27 cellular contexts compared by ENCODE assay signal in genomic region chr10:90435296-90435695, GRCh38.
"Had no signal": no experiment of that assay in that cellular context is flagged by ENCODE, and none has a peak within 500 bp of the region (broad histone marks: within the 10 kb centered on the region; RNA-seq: fewer than 3 reads in every experiment).

No MANE protein-coding gene starts in this region.

- H3K4me2 ChIP-seq: hepatocyte, neural progenitor cell, smooth muscle cell had no signal

- H3K79me2 ChIP-seq: hepatocyte, parathyroid adenoma had no signal

- H3K9me3 Mint-ChIP-seq: neural progenitor cell had no signal

- H3K4me1 ChIP-seq: gastroesophageal sphincter, heart left ventricle, left lung, neural progenitor cell, right lobe of liver, stomach, thyroid gland, vagina had no signal

- H3K36me3 ChIP-seq: gastroesophageal sphincter, heart left ventricle, left lung, neural progenitor cell, right lobe of liver, stomach, thyroid gland, vagina had no signal

- H3K36me3 Mint-ChIP-seq: naive thymus-derived CD4-positive, alpha-beta T cell; neural progenitor cell; stimulated activated effector memory CD8-positive, alpha-beta T cell treated with anti-CD3 and anti-CD28 coated beads, Interleukin-12 subunit alpha, Interleukin-12 subunit beta, amount 100 ng/mL, for 72 hours had no signal

- DNase-seq: cortex of kidney; effector memory CD8-positive, alpha-beta T cell; heart left ventricle; left cardiac atrium; left lung; mesendoderm; midbrain; naive thymus-derived CD4-positive, alpha-beta T cell; right lobe of liver; stimulated activated CD4-positive, alpha-beta T cell treated with anti-CD3 and anti-CD28 coated beads, Interleukin-2, amount 100 ng/mL, for 24 hours; stimulated activated CD4-positive, alpha-beta T cell treated with anti-CD3 and anti-CD28 coated beads, Interleukin-4, amount 100 ng/mL, for 24 hours; stimulated activated naive CD4-positive, alpha-beta T cell treated with Interleukin-2 at 50 U/mL for 16 hours; stomach; thyroid gland; trophoblast cell had no signal

- H3K4me3 Mint-ChIP-seq: effector memory CD8-positive, alpha-beta T cell; naive thymus-derived CD4-positive, alpha-beta T cell; nephron; neural progenitor cell; stimulated activated effector memory CD8-positive, alpha-beta T cell treated with anti-CD3 and anti-CD28 coated beads, Interleukin-12 subunit alpha, Interleukin-12 subunit beta, amount 100 ng/mL, for 72 hours had no signal

- H3K9ac ChIP-seq: neural progenitor cell, parathyroid adenoma had no signal

- FAIRE-seq: endometrium, islet of Langerhans had no signal

- H3K27me3 ChIP-seq: gastroesophageal sphincter, heart left ventricle, hepatocyte, left lung, neural progenitor cell, right lobe of liver, stomach, thyroid gland, vagina had no signal

- H2AFZ ChIP-seq: hepatocyte, neural progenitor cell, parathyroid adenoma had no signal

- H3K4me3 ChIP-seq: gastroesophageal sphincter, heart left ventricle, hepatocyte, left lung, neural progenitor cell, right lobe of liver, smooth muscle cell, stomach, thyroid gland, vagina had no signal

- H3K27ac Mint-ChIP-seq: effector memory CD8-positive, alpha-beta T cell; naive thymus-derived CD4-positive, alpha-beta T cell; nephron; neural progenitor cell; progenitor cell of endocrine pancreas; stimulated activated effector memory CD8-positive, alpha-beta T cell treated with anti-CD3 and anti-CD28 coated beads, Interleukin-12 subunit alpha, Interleukin-12 subunit beta, amount 100 ng/mL, for 72 hours had no signal

- H3K27ac ChIP-seq: gastroesophageal sphincter, heart left ventricle, hepatocyte, left lung, neural progenitor cell, parathyroid adenoma, right lobe of liver, stomach, thyroid gland, vagina had no signal

- H3K4me1 Mint-ChIP-seq: naive thymus-derived CD4-positive, alpha-beta T cell; neural progenitor cell; stimulated activated effector memory CD8-positive, alpha-beta T cell treated with anti-CD3 and anti-CD28 coated beads, Interleukin-12 subunit alpha, Interleukin-12 subunit beta, amount 100 ng/mL, for 72 hours had no signal

- H3K9me3 ChIP-seq: gastroesophageal sphincter, right lobe of liver, thyroid gland, vagina had no signal

- H3K27me3 Mint-ChIP-seq: effector memory CD8-positive, alpha-beta T cell; naive thymus-derived CD4-positive, alpha-beta T cell; progenitor cell of endocrine pancreas had no signal

- ATAC-seq: effector memory CD8-positive, alpha-beta T cell; esophagus mucosa; gastroesophageal sphincter; heart left ventricle; left cardiac atrium; left lung; naive thymus-derived CD4-positive, alpha-beta T cell; right lobe of liver; stimulated activated effector memory CD8-positive, alpha-beta T cell treated with anti-CD3 and anti-CD28 coated beads, Interleukin-12 subunit alpha, Interleukin-12 subunit beta, amount 100 ng/mL, for 72 hours had no signal
